In genomic region chr1:109283748-109284600, GRCh38 we compare ENCODE assay signal across 8 cellular contexts. TPM values are rescaled to one million over a fixed set of nuclear protein-coding genes. Genes with fewer than 3 reads are reported as not detected.
A peak's percentile ranks its signal among the peaks of the same experiment; 100 is the strongest.
DNase-seq lines count a peak whose midpoint lies in the region; ATAC-seq, FAIRE-seq and TF ChIP-seq lines count a peak whose summit lies in the region.

No MANE protein-coding gene starts in this region.

- TF ChIP-seq RAD21 in liver (IDR thresholded peaks at IDR 0.05): no peak

- no peak for FAIRE-seq in astrocyte (lab: Jason Lieb, UNC)

- ATAC-seq in HG02763 (IDR thresholded peaks at IDR 0.05; ENCODE audit: unreplicated experiment): peak; percentile 20

- 46% methylated on average over 17 of the region's 17 CpGs for WGBS in liver
- WGBS in transverse colon (ENCODE audit: low coverage in 1 of 2), 2 donors: 45 to 55% methylated on average over 13 to 17 of the region's 17 CpGs

- intact Hi-C loops in Caco-2 (cut with micrococcal nuclease; ENCODE audit: unreplicated experiment): loop anchor here (1.0 kb wide), 1 partner anchor 10 kb away; no protein-coding TSS in a partner anchor
- intact Hi-C loops in transverse colon (cut with DNase I; ENCODE audit: low total_unique reads): loop anchor here (5.0 kb wide), 1 partner anchor 113 kb away; the partner anchor contains the start of gene SORT1

- H3K36me3 Mint-ChIP-seq in Caco-2 (ENCODE audit: insufficient read depth, unreplicated experiment) (no peaks in the 10 kb centered on the region), astrocyte (ENCODE audit: low read depth, unreplicated experiment) (peaks cover 7% of the 10 kb centered on the region)

- CTCF ChIA-PET in Caco-2 (lab: Charles Lee): interaction anchor here (1.0 kb wide), 1 partner anchor 184 kb away, joined by 3 read pairs; no protein-coding TSS in a partner anchor

- H3K4me2 ChIP-seq in astrocyte (ENCODE audit: low read length): peak overlapping the region; percentile 99

- H3K27ac ChIP-seq in astrocyte (ENCODE audit: low read depth, low read length) (peak overlapping the region; percentile 81), liver (ENCODE audit: low read depth in 1 of 2, low read length in 2 of 2) (peak overlapping the region; percentile 67 to 88), transverse colon (peak overlapping the region; percentile 87 to 96 (median 90))

- H4K20me1 ChIP-seq in astrocyte (ENCODE audit: insufficient read depth, low read length): no peaks in the 10 kb centered on the region

- H3K4me1 ChIP-seq in Caco-2: peaks cover 5% of the 10 kb centered on the region; the same call in 1 of the 2 replicates
- peaks cover 29% of the 10 kb centered on the region for H3K4me1 ChIP-seq in astrocyte (ENCODE audit: insufficient read depth, low read length)
- H3K4me1 ChIP-seq in liver (ENCODE audit: control insufficient read depth in 4 of 4, insufficient read depth in 4 of 4, low read length in 3 of 4): peaks cover 0 to 18% (median 10%) of the 10 kb centered on the region in 4 donors
- peaks cover 8 to 23% (median 19%) of the 10 kb centered on the region in 4 donors for H3K4me1 ChIP-seq in transverse colon

- no peaks in the 10 kb centered on the region for H3K27me3 ChIP-seq in Caco-2 (replicated peaks; ENCODE audit: control insufficient read depth, insufficient read depth, low read length)
- no peaks in the 10 kb centered on the region for H3K27me3 ChIP-seq in astrocyte (ENCODE audit: insufficient read depth, low read length)
- no peaks in the 10 kb centered on the region for H3K27me3 ChIP-seq in liver (ENCODE audit: control insufficient read depth in 4 of 4, insufficient read depth in 4 of 4, low read length in 3 of 4)
- no peaks in the 10 kb centered on the region for H3K27me3 ChIP-seq in transverse colon

- peak overlapping the region; percentile 90 for H2AFZ ChIP-seq in astrocyte (ENCODE audit: low read depth, low read length)

- POLR2A ChIA-PET in Caco-2 (lab: Charles Lee): no interaction called here

- peak overlapping the region; percentile 82 for H3K9ac ChIP-seq in astrocyte (ENCODE audit: low read length)
- H3K9ac ChIP-seq in liver (ENCODE audit: low read depth in 1 of 2, low read length in 2 of 2): peak overlapping the region; percentile 3 to 83

- H3K27me3 Mint-ChIP-seq in Caco-2 (ENCODE audit: insufficient read depth, unreplicated experiment): no peaks in the 10 kb centered on the region
- peaks cover 2% of the 10 kb centered on the region for H3K27me3 Mint-ChIP-seq in astrocyte (ENCODE audit: low read depth, unreplicated experiment)

- TF ChIP-seq POLR2A in transverse colon (IDR thresholded peaks at IDR 0.05): no peak

- H3K4me3 Mint-ChIP-seq in Caco-2 (ENCODE audit: unreplicated experiment) (peak overlapping the region; percentile 93), astrocyte (ENCODE audit: unreplicated experiment) (peak overlapping the region; percentile 99)

- H3K4me3 ChIP-seq in Caco-2 (ENCODE audit: low read depth, low read length): peak overlapping the region; percentile 61
- peak overlapping the region; percentile 91 for H3K4me3 ChIP-seq in astrocyte (ENCODE audit: insufficient read depth, low read depth, low read length)
- peak overlapping the region; percentile 65 to 82 (median 65) for H3K4me3 ChIP-seq in liver (ENCODE audit: low read depth in 1 of 3, low read length in 3 of 3)
- peak overlapping the region; percentile 33 to 52 (median 52) for H3K4me3 ChIP-seq in transverse colon

- peaks cover 29% of the 10 kb centered on the region for H3K79me2 ChIP-seq in astrocyte (ENCODE audit: insufficient read depth, low read length)

- H3K4me1 Mint-ChIP-seq in Caco-2 (ENCODE audit: low read depth, unreplicated experiment) (no peaks in the 10 kb centered on the region), astrocyte (ENCODE audit: low read depth, unreplicated experiment) (peaks cover 7% of the 10 kb centered on the region)

- in situ Hi-C loops in transverse colon (cut with MboI; ENCODE audit: low pct_ligation_motif_present in 1 of 4, low pct_unique_long_range_greater_than_20kb in 1 of 4, low sequenced_read_pairs in 3 of 4): loop anchor here in 1 of 4 donors (25.0 kb wide), 1 partner anchor 128 kb away; no protein-coding TSS in a partner anchor

- TF ChIP-seq CTCF in Caco-2 (IDR thresholded peaks at IDR 0.05; ENCODE audit: insufficient read depth in 1 of 2, low read depth in 1 of 2, low read length in 1 of 2, severe bottlenecking in 1 of 2, unreplicated experiment in 1 of 2) (no peak), astrocyte (IDR thresholded peaks at IDR 0.05; ENCODE audit: insufficient read depth, low read depth, low read length) (no peak), liver (IDR thresholded peaks at IDR 0.05; ENCODE audit: low read depth, low read length, missing input control) (no peak), transverse colon (IDR thresholded peaks at IDR 0.05) (no peak)

- H3K36me3 ChIP-seq in Caco-2 (ENCODE audit: control insufficient read depth, insufficient read depth, low read length): no peaks in the 10 kb centered on the region
- no peaks in the 10 kb centered on the region for H3K36me3 ChIP-seq in astrocyte (ENCODE audit: insufficient read depth, low read length)
- H3K36me3 ChIP-seq in liver (ENCODE audit: control insufficient read depth in 4 of 4, insufficient read depth in 3 of 4, low read depth in 1 of 4, low read length in 3 of 4): no peaks in the 10 kb centered on the region
- no peaks in the 10 kb centered on the region for H3K36me3 ChIP-seq in transverse colon

- no peak for TF ChIP-seq EP300 in transverse colon (IDR thresholded peaks at IDR 0.05; ENCODE audit: low read depth)

- H3K9me3 ChIP-seq in Caco-2 (no peaks in the 10 kb centered on the region), astrocyte (ENCODE audit: insufficient read depth, low read depth, low read length) (no peaks in the 10 kb centered on the region), liver (ENCODE audit: control insufficient read depth in 4 of 4, low read length in 3 of 4) (no peaks in the 10 kb centered on the region), transverse colon (no peaks in the 10 kb centered on the region)

- no peak for DNase-seq in Caco-2
- no peak for DNase-seq in astrocyte (ENCODE audit: low read depth)
- no peak for DNase-seq in transverse colon
- no peak for DNase-seq in cerebellar nuclear complex (lab: John Stamatoyannopoulos, UW)
- DNase-seq in activated CD4-positive, alpha-beta T cell treated with anti-CD3 and anti-CD28 coated beads for 1 hour: no peak
- DNase-seq in COLO668 (lab: John Stamatoyannopoulos, UW; ENCODE audit: unreplicated experiment): no peak

- no TSS peak for BruUV-seq in Caco-2 (replicated peaks; lab: Mats Ljungman, UMichigan)

- H3K27ac Mint-ChIP-seq in Caco-2 (ENCODE audit: unreplicated experiment): peak overlapping the region; percentile 84
- H3K27ac Mint-ChIP-seq in astrocyte (ENCODE audit: unreplicated experiment): peak overlapping the region; percentile 92

- no peaks in the 10 kb centered on the region for H3K9me3 Mint-ChIP-seq in Caco-2 (ENCODE audit: unreplicated experiment)
- peaks cover 2% of the 10 kb centered on the region for H3K9me3 Mint-ChIP-seq in astrocyte (ENCODE audit: unreplicated experiment)

TF ChIP-seq in liver, 16 proteins besides CTCF, POLR2A, EP300 and RAD21 (continues in another document):
- no peak for TF ChIP-seq EGR1 (IDR thresholded peaks at IDR 0.05; ENCODE audit: low read depth in 2 of 2)
- TF ChIP-seq FOXA2 (IDR thresholded peaks at IDR 0.05): no peak
- TF ChIP-seq ATF3 (IDR thresholded peaks at IDR 0.05): no peak
- no peak for TF ChIP-seq HNF4A (conservative IDR thresholded peaks at IDR 0.05)
- TF ChIP-seq MAX (IDR thresholded peaks at IDR 0.05): no peak
- no peak for TF ChIP-seq RXRA (IDR thresholded peaks at IDR 0.05)
- TF ChIP-seq ZBTB33 (IDR thresholded peaks at IDR 0.05): no peak

RNA-seq across cellular contexts. Expression of gene PSRC1, which starts 1.0 kb away (rescaled TPM):
- 23.9 and 24.9 TPM in 2 replicates for total RNA-seq in Caco-2 (2022)
- total RNA-seq in astrocyte: 4.5 and 7.7 TPM in 2 replicates
- total RNA-seq in liver: 1 to 10 TPM in 1 of 2 donors, under 1 TPM in 1; 0.25 to 2.6 TPM
- polyA plus RNA-seq in liver: 1 to 10 TPM in 1 of 2 donors, under 1 TPM in 1; 0.76 to 1.4 TPM
- total RNA-seq in transverse colon: 10 to 100 TPM in 1 of 4 donors, 1 to 10 TPM in 3; 1.9 to 18.0 (median 4.4) TPM

RNA-seq across cellular contexts. Expression of gene MYBPHL, which starts 22.8 kb away (rescaled TPM):
- total RNA-seq in Caco-2 (2022): not detected in 2 replicates
- total RNA-seq in astrocyte: not detected in 2 replicates
- not detected for total RNA-seq in liver
- not detected for polyA plus RNA-seq in liver
- total RNA-seq in transverse colon: not detected

RNA-seq across cellular contexts. Expression of gene CELSR2, which starts 34.6 kb away (rescaled TPM):
- total RNA-seq in Caco-2 (2022) (7.0 and 8.3 TPM in 2 replicates), astrocyte (8.5 and 10.0 TPM in 2 replicates), liver (1 to 10 TPM; 1.5 to 1.6 TPM), transverse colon (1 to 10 TPM; 1.8 to 3.7 (median 3.2) TPM)
- polyA plus RNA-seq in liver: under 1 TPM; 0.73 to 0.78 TPM
